8 cellular contexts compared by ENCODE assay signal in genomic region chr3:19428729-19429128, GRCh38.
"Had no signal": no experiment of that assay in that cellular context is flagged by ENCODE, and none has a peak within 500 bp of the region (broad histone marks: within the 10 kb centered on the region; RNA-seq: fewer than 3 reads in every experiment).

No MANE protein-coding gene starts in this region.

- DNase-seq: GM23248, GOT3, H7, HFFc6, IMR-90, KG1 had no signal

- H3K4me3 Mint-ChIP-seq: HFFc6 had no signal

- H3K4me3 ChIP-seq: GM23248, HAP-1, K562 had no signal

- H3K27ac Mint-ChIP-seq: HFFc6 had no signal
